In genomic region chr5:141641634-141642278, GRCh38 we compare ENCODE assay signal across 8 cellular contexts. TPM values are rescaled to one million over a fixed set of nuclear protein-coding genes. Genes with fewer than 3 reads are reported as not detected.
DNase-seq lines count a peak whose midpoint lies in the region; ATAC-seq and TF ChIP-seq lines count a peak whose summit lies in the region.

No MANE protein-coding gene starts in this region.

- H3K9me3 ChIP-seq in BE2C, result no peaks in the 10 kb centered on the region
- no peaks in the 10 kb centered on the region for H3K9me3 ChIP-seq in tibial artery

- H3K4me3 Mint-ChIP-seq in activated naive CD4-positive, alpha-beta T cell treated with anti-CD3 and anti-CD28 coated beads, Interleukin-2, amount 50 U/mL, for 24 hours, result no peak overlapping the region
- H3K4me3 Mint-ChIP-seq in stimulated activated naive CD8-positive, alpha-beta T cell treated with anti-CD3 and anti-CD28 coated beads, Interleukin-15, amount 100 ng/mL, for 72 hours, result no peak overlapping the region

- intact Hi-C loops in Right ventricle myocardium inferior (cut with DNase I) (no loop called here), tibial artery (cut with DNase I; ENCODE audit: low total_unique reads) (no loop called here)

- H3K27ac Mint-ChIP-seq in activated naive CD4-positive, alpha-beta T cell treated with anti-CD3 and anti-CD28 coated beads, Interleukin-2, amount 50 U/mL, for 24 hours, result peak overlapping the region; percentile 75
- H3K27ac Mint-ChIP-seq in stimulated activated naive CD8-positive, alpha-beta T cell treated with anti-CD3 and anti-CD28 coated beads, Interleukin-15, amount 100 ng/mL, for 72 hours, result peak overlapping the region in 1 of 2 donors; percentile 74

- TF ChIP-seq CTCF in BE2C (IDR thresholded peaks at IDR 0.05; ENCODE audit: low read depth, low read length) (peak; percentile 9; the same call in 1 of the 2 replicates), tibial artery (IDR thresholded peaks at IDR 0.05) (no peak)

- DNase-seq in BE2C (no peak), Right ventricle myocardium inferior (ENCODE audit: missing footprints) (no peak), tibial artery (no peak)
- no peak for DNase-seq in stimulated activated naive CD8-positive, alpha-beta T cell treated with anti-CD3 and anti-CD28 coated beads, Interleukin-15, amount 100 ng/mL, for 72 hours
- no peak for DNase-seq in activated CD8-positive, alpha-beta memory T cell treated with anti-CD3 and anti-CD28 coated beads for 24 hours

- no peaks in the 10 kb centered on the region for H3K4me1 ChIP-seq in BE2C
- H3K4me1 ChIP-seq in tibial artery, result peaks cover 0 to 13% (median 10%) of the 10 kb centered on the region in 4 donors

- H3K27me3 ChIP-seq in BE2C (no peaks in the 10 kb centered on the region), tibial artery (peaks cover 0 to 5% of the 10 kb centered on the region in 2 donors)

- H3K36me3 Mint-ChIP-seq in activated naive CD4-positive, alpha-beta T cell treated with anti-CD3 and anti-CD28 coated beads, Interleukin-2, amount 50 U/mL, for 24 hours, result peaks cover 5% of the 10 kb centered on the region

- H3K27ac ChIP-seq in tibial artery, result no peak overlapping the region

- H3K36me3 ChIP-seq in BE2C (no peaks in the 10 kb centered on the region), tibial artery (peaks cover 10 to 63% (median 42%) of the 10 kb centered on the region in 3 donors)

- H3K4me3 ChIP-seq in BE2C (ENCODE audit: low read depth, low read length), result no peak overlapping the region
- no peak overlapping the region for H3K4me3 ChIP-seq in tibial artery

- peaks cover 29% of the 10 kb centered on the region for H3K4me1 Mint-ChIP-seq in activated naive CD4-positive, alpha-beta T cell treated with anti-CD3 and anti-CD28 coated beads, Interleukin-2, amount 50 U/mL, for 24 hours
- peaks cover 47% of the 10 kb centered on the region for H3K4me1 Mint-ChIP-seq in stimulated activated naive CD8-positive, alpha-beta T cell treated with anti-CD3 and anti-CD28 coated beads, Interleukin-15, amount 100 ng/mL, for 72 hours

- H3K27me3 Mint-ChIP-seq in activated naive CD4-positive, alpha-beta T cell treated with anti-CD3 and anti-CD28 coated beads, Interleukin-2, amount 50 U/mL, for 24 hours, result no peaks in the 10 kb centered on the region
- no peaks in the 10 kb centered on the region for H3K27me3 Mint-ChIP-seq in stimulated activated naive CD8-positive, alpha-beta T cell treated with anti-CD3 and anti-CD28 coated beads, Interleukin-15, amount 100 ng/mL, for 72 hours

- H3K9me3 Mint-ChIP-seq in activated naive CD4-positive, alpha-beta T cell treated with anti-CD3 and anti-CD28 coated beads, Interleukin-2, amount 50 U/mL, for 24 hours, result no peaks in the 10 kb centered on the region
- H3K9me3 Mint-ChIP-seq in stimulated activated naive CD8-positive, alpha-beta T cell treated with anti-CD3 and anti-CD28 coated beads, Interleukin-15, amount 100 ng/mL, for 72 hours, result no peaks in the 10 kb centered on the region

- peak; percentile 31 for ATAC-seq in GM19035 (IDR thresholded peaks at IDR 0.05; ENCODE audit: unreplicated experiment)
- peak; percentile 47 for ATAC-seq in HG03439 (IDR thresholded peaks at IDR 0.05; ENCODE audit: unreplicated experiment)
- peak; percentile 39 for ATAC-seq in stimulated activated naive CD8-positive, alpha-beta T cell treated with anti-CD3 and anti-CD28 coated beads, Interleukin-15, amount 100 ng/mL, for 72 hours
- ATAC-seq in Right ventricle myocardium inferior, result no peak

RNA-seq across cellular contexts. Expression of gene RELL2, which starts 5.0 kb away (rescaled TPM):
- 62.2 TPM for polyA plus RNA-seq in BE2C (2012; ENCODE audit: insufficient read depth, insufficient read length, low read depth)
- total RNA-seq in Right ventricle myocardium inferior, result 0.78 TPM

RNA-seq across cellular contexts. Expression of gene HDAC3, which starts 5.1 kb away (rescaled TPM):
- polyA plus RNA-seq in BE2C (2012; ENCODE audit: insufficient read depth, insufficient read length, low read depth), result 109 TPM
- total RNA-seq in Right ventricle myocardium inferior, result 29.9 TPM

RNA-seq across cellular contexts. Expression of gene FCHSD1, which starts 9.5 kb away (rescaled TPM):
- 7.8 TPM for polyA plus RNA-seq in BE2C (2012; ENCODE audit: insufficient read depth, insufficient read length, low read depth)
- total RNA-seq in Right ventricle myocardium inferior, result 4.5 TPM

RNA-seq across cellular contexts. Expression of gene DIAPH1, which starts 23.0 kb away (rescaled TPM):
- 55.0 TPM for polyA plus RNA-seq in BE2C (2012; ENCODE audit: insufficient read depth, insufficient read length, low read depth)
- total RNA-seq in Right ventricle myocardium inferior, result 36.1 TPM

RNA-seq across cellular contexts. Expression of gene ARAP3, which starts 40.3 kb away (rescaled TPM):
- 38.1 TPM for polyA plus RNA-seq in BE2C (2012; ENCODE audit: insufficient read depth, insufficient read length, low read depth)
- 14.7 TPM for total RNA-seq in Right ventricle myocardium inferior
